Comparison of ENCODE assay signal across 8 cellular contexts in genomic region chr5:134527156-134527960, GRCh38. TPM values are rescaled to one million over a fixed set of nuclear protein-coding genes. Genes with fewer than 3 reads are reported as not detected.
A peak's percentile ranks its signal among the peaks of the same experiment; 100 is the strongest.
DNase-seq lines count a peak whose midpoint lies in the region; ATAC-seq, FAIRE-seq and TF ChIP-seq lines count a peak whose summit lies in the region.

No MANE protein-coding gene starts in this region.

- TF ChIP-seq POLR2A in A549 (IDR thresholded peaks at IDR 0.05; ENCODE audit: low read length), result peak; percentile 34; the same call in 1 of the 2 replicates

- H3K27ac ChIP-seq in A549, result peak overlapping the region; percentile 99 to 100

- ATAC-seq in A549 (peak; percentile 64 to 77), GM18520 (IDR thresholded peaks at IDR 0.05; ENCODE audit: unreplicated experiment) (peak; percentile 23), HG03095 (IDR thresholded peaks at IDR 0.05; ENCODE audit: unreplicated experiment) (peak; percentile 41)

- DNase-seq in A549 (ENCODE audit: low read depth in 1 of 2, low spot score in 1 of 2) (peak; percentile 94), NCI-H2227 treated with DMSO at 0.1 percent for 48 hours (lab: John Stamatoyannopoulos, UW) (peak; percentile 64), cerebellum (ENCODE audit: low spot score) (peak; percentile 90), kidney glomerular epithelial cell (lab: John Stamatoyannopoulos, UW) (peak; percentile 69)
- DNase-seq in activated CD4-positive, CD25-positive, alpha-beta regulatory T cell treated with anti-CD3 and anti-CD28 coated beads, Interleukin-2, amount 50 U/mL, for 72 hours, result peak; percentile 79
- DNase-seq in stimulated activated CD4-positive, alpha-beta T cell treated with anti-CD3 and anti-CD28 coated beads, Interleukin-15, amount 100 ng/mL, for 48 hours (ENCODE audit: low read depth in 2 of 2), result peak; percentile 57 to 69

- peaks cover 61% of the 10 kb centered on the region for H3K4me1 ChIP-seq in A549

- H3K4me2 ChIP-seq in A549, result peak overlapping the region; percentile 97

- 0% methylated on average over 4 of the region's 57 CpGs for WGBS in A549 (ENCODE audit: missing lambda C conversion rate)

- CTCF ChIA-PET in A549 (lab: Yijun Ruan, JAX), result interaction anchor here (0.6 to 13.2 kb wide), 37 partner anchors 9 to 374 kb away, joined by 3 to 149 read pairs (median 5); partner anchors contain the start of gene CDKN2AIPNL

- POLR2A ChIA-PET in A549 (lab: Yijun Ruan, JAX), result interaction anchor here (0.6 to 5.8 kb wide), 16 partner anchors 17 to 351 kb away, joined by 3 to 77 read pairs (median 6); partner anchors contain the start of genes C5orf24, CDKN2AIPNL and SKP1

- peak overlapping the region; percentile 82 for H3K4me3 ChIP-seq in A549

- peak; percentile 67 for TF ChIP-seq CTCF in A549 (IDR thresholded peaks at IDR 0.05)

- TF ChIP-seq RAD21 in A549 (conservative IDR thresholded peaks at IDR 0.05 in 1 of 2, IDR thresholded peaks at IDR 0.05 in 1 of 2), result peak; percentile 51 to 55; a peak in 4 of 5 replicates

- no peaks in the 10 kb centered on the region for H3K9me3 ChIP-seq in A549

- no peak for TF ChIP-seq EP300 in A549 (IDR thresholded peaks at IDR 0.05)

- FAIRE-seq in A549 (lab: Jason Lieb, UNC), result no peak

TF ChIP-seq in A549, 52 proteins besides CTCF, POLR2A, EP300 and RAD21:
- TF ChIP-seq HEYL (CRISPR knock-in tag; IDR thresholded peaks at IDR 0.05) (no peak), REST (IDR thresholded peaks at IDR 0.05) (no peak), TFCP2L1 (CRISPR knock-in tag; IDR thresholded peaks at IDR 0.05) (no peak), NFE2L2 (conservative IDR thresholded peaks at IDR 0.05; ENCODE audit: low read length) (no peak), SREBF2 (IDR thresholded peaks at IDR 0.05) (no peak), RFX5 (IDR thresholded peaks at IDR 0.05) (no peak), EHF (CRISPR knock-in tag; IDR thresholded peaks at IDR 0.05) (no peak), POLR2AphosphoS2 (conservative IDR thresholded peaks at IDR 0.05; ENCODE audit: low read length) (no peak), FOSL2 (IDR thresholded peaks at IDR 0.05) (no peak), FOSL2 (CRISPR knock-in tag; IDR thresholded peaks at IDR 0.05) (0 out of 2 replicates have a peak, but pooled peaks have one; percentile 7), JUNB (IDR thresholded peaks at IDR 0.05) (no peak), SMC3 (IDR thresholded peaks at IDR 0.05) (peak; percentile 58), JUN (IDR thresholded peaks at IDR 0.05) (peak; percentile 24 to 50; a peak in 2 of 5 replicates), MAZ (IDR thresholded peaks at IDR 0.05; ENCODE audit: borderline replicate concordance, low read depth, low read length) (0 out of 2 replicates have a peak, but pooled peaks have one; percentile 12), ZNF302 (CRISPR knock-in tag; IDR thresholded peaks at IDR 0.05) (no peak), USF2 (IDR thresholded peaks at IDR 0.05) (no peak), HOXB13 (CRISPR knock-in tag; IDR thresholded peaks at IDR 0.05; ENCODE audit: low read depth) (no peak), ELK1 (IDR thresholded peaks at IDR 0.05; ENCODE audit: low read depth, low read length) (no peak), HDAC2 (IDR thresholded peaks at IDR 0.05) (no peak), NR3C1 (IDR thresholded peaks at IDR 0.05) (no peak), ZFP36 (IDR thresholded peaks at IDR 0.05; ENCODE audit: borderline replicate concordance, partially characterized antibody) (no peak), KDM1A (IDR thresholded peaks at IDR 0.05; ENCODE audit: low read depth) (no peak), MAX (IDR thresholded peaks at IDR 0.05) (peak; percentile 39; the same call in 1 of the 2 replicates), E2F6 (IDR thresholded peaks at IDR 0.05; ENCODE audit: borderline replicate concordance, low read depth) (0 out of 2 replicates have a peak, but pooled peaks have one; percentile 33), KDM5A (IDR thresholded peaks at IDR 0.05) (no peak), MYC (IDR thresholded peaks at IDR 0.05; ENCODE audit: borderline replicate concordance, low read length) (peak; percentile 60; the same call in 1 of the 2 replicates)
- TF ChIP-seq, protein P1, sequence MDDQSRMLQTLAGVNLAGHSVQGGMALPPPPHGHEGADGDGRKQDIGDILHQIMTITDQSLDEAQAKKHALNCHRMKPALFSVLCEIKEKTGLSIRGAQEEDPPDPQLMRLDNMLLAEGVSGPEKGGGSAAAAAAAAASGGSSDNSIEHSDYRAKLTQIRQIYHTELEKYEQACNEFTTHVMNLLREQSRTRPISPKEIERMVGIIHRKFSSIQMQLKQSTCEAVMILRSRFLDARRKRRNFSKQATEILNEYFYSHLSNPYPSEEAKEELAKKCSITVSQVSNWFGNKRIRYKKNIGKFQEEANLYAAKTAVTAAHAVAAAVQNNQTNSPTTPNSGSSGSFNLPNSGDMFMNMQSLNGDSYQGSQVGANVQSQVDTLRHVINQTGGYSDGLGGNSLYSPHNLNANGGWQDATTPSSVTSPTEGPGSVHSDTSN (IDR thresholded peaks at IDR 0.05), result no peak
- TF ChIP-seq, protein P2, sequence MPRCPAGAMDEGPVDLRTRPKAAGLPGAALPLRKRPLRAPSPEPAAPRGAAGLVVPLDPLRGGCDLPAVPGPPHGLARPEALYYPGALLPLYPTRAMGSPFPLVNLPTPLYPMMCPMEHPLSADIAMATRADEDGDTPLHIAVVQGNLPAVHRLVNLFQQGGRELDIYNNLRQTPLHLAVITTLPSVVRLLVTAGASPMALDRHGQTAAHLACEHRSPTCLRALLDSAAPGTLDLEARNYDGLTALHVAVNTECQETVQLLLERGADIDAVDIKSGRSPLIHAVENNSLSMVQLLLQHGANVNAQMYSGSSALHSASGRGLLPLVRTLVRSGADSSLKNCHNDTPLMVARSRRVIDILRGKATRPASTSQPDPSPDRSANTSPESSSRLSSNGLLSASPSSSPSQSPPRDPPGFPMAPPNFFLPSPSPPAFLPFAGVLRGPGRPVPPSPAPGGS (IDR thresholded peaks at IDR 0.05), result no peak
TF ChIP-seq in A549: peak in this region for 7.

RNA-seq across cellular contexts. Expression of gene JADE2, which starts 1.9 kb away (rescaled TPM):
- polyA plus RNA-seq in A549 (2011; rRNA removed) (21.7 and 24.0 TPM in 2 replicates), A549 (2017; fragmentation: RNase III; extraction: RNeasy Plus Mini Kit Qiagen cat#74134 plus additional on column Dnase treatment) (23.7 to 27.1 TPM (median 27.0 TPM) in 3 replicates)
- 21.2 and 29.1 TPM in 2 replicates for polyA plus RNA-seq in A549 (2012; cell fraction: cytosol; rRNA removed)
- polyA plus RNA-seq in A549 (2012; cell fraction: nucleus; rRNA removed), result 30.8 and 36.0 TPM in 2 replicates
- 48.2 and 50.5 TPM in 2 replicates for polyA minus RNA-seq in A549 (2011; rRNA and poly(A)+ RNA removed)
- total RNA-seq in cerebellum, result 4.5 TPM

Comparison
In these comparisons a context has a peak if more than half of its experiments do, and no peak if none do; other contexts are left out.
1. Peak in every context shown above with its lines: DNase-seq, ATAC-seq, H3K4me3 ChIP-seq and H3K27ac ChIP-seq.